Comparison of ENCODE assay signal across 8 cellular contexts in the genomic region with DNA sequence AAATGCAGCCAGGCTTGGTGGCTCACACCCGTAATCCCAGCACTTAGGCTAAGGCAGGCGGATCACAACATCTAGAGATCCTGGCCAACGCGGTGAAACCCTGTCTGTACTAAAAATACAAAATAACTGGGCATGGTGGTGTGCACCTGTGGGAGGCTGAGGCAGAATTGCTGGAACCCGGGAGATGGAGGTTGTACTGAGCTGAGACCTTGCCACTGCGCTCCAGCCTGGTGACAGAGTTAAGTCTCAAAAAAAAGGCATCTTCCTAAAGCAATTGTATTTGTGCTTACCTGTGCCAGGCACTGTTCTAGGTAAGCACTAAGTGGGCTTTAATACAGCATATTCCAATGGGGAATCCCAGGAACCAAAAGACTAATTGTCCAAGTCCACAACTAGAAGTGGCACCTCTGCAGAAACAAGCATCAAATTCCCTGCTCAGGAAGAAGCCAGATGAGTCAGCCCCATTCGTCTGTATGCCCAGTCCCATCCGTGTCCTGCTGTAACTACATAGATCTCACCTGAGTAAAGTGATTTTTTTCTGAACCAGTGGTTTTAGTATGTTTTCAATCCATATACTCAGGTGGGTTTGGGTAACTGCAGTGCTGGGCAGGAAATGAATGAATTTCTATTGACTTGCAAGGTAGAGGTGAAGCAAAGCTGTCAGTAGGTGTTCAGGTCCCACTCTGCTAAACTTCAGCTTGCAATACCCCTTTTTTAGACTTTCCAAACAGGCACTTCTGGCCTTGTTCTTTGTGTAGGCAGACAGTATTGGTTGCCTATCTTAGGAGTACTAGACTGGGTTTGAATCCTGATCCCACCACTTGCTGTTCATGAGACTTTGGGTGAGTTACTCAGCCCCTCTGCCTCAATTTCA. TPM values are rescaled to one million over a fixed set of nuclear protein-coding genes. Genes with fewer than 3 reads are reported as not detected.
DNase-seq lines count a peak whose midpoint lies in the region; ATAC-seq and TF ChIP-seq lines count a peak whose summit lies in the region.

No MANE protein-coding gene starts in this region.

- H3K36me3 Mint-ChIP-seq in CD14-positive monocyte: peaks cover 45 to 69% of the 10 kb centered on the region in 2 donors

- H3K27ac ChIP-seq in HUES6 (ENCODE audit: low read depth, low read length) (peak overlapping the region; percentile 96), left ventricle myocardium inferior (replicated peaks) (no peak overlapping the region)

- H3K4me3 ChIP-seq in HUES6 (ENCODE audit: low read depth, low read length) (no peak overlapping the region), fibroblast of villous mesenchyme (ENCODE audit: low read depth, low read length) (peak overlapping the region; percentile 75), left ventricle myocardium inferior (no peak overlapping the region)

- peaks cover 59% of the 10 kb centered on the region for H3K4me1 Mint-ChIP-seq in CD14-positive monocyte

- peak; percentile 12 for ATAC-seq in stimulated activated naive CD8-positive, alpha-beta T cell treated with anti-CD3 and anti-CD28 coated beads, Interleukin-15, Interleukin-2, amounts not matched to agents 100 U/mL and 50 U/mL, for 24 hours

- DNase-seq in CD14-positive monocyte (ENCODE audit: low spot score): no peak
- peak; percentile 69 for DNase-seq in activated CD4-positive, alpha-beta T cell treated with anti-CD3 and anti-CD28 coated beads for 48 hours
- DNase-seq in fibroblast of villous mesenchyme (ENCODE audit: low read depth): no peak
- DNase-seq in stimulated activated naive CD8-positive, alpha-beta T cell treated with anti-CD3 and anti-CD28 coated beads, Interleukin-15, Interleukin-2, amounts not matched to agents 100 U/mL and 50 U/mL, for 24 hours: peak; percentile 52
- DNase-seq in epidermal melanocyte (ENCODE audit: insufficient read length, low spot score): no peak
- DNase-seq in left ventricle myocardium inferior: no peak
- DNase-seq in pons (ENCODE audit: low spot score): no peak

- no peaks in the 10 kb centered on the region for H3K27me3 Mint-ChIP-seq in CD14-positive monocyte (ENCODE audit: low read depth in 3 of 3)

- H3K4me1 ChIP-seq in HUES6 (ENCODE audit: control insufficient read depth, insufficient read depth, low read length) (peaks cover 19% of the 10 kb centered on the region), left ventricle myocardium inferior (peaks cover 58% of the 10 kb centered on the region)

- H3K36me3 ChIP-seq in HUES6 (ENCODE audit: control insufficient read depth, insufficient read depth, low read length) (peaks cover 72% of the 10 kb centered on the region), left ventricle myocardium inferior (peaks cover 76% of the 10 kb centered on the region)

- H3K27me3 ChIP-seq in HUES6 (ENCODE audit: control insufficient read depth, insufficient read depth, low read length): no peaks in the 10 kb centered on the region
- no peaks in the 10 kb centered on the region for H3K27me3 ChIP-seq in left ventricle myocardium inferior (ENCODE audit: low read depth)

- TF ChIP-seq CTCF in CD14-positive monocyte (IDR thresholded peaks at IDR 0.05) (no peak), fibroblast of villous mesenchyme (IDR thresholded peaks at IDR 0.05; ENCODE audit: insufficient read depth, low read depth, low read length) (no peak), left ventricle myocardium inferior (IDR thresholded peaks at IDR 0.05; ENCODE audit: borderline replicate concordance) (no peak)

- intact Hi-C loops in CD14-positive monocyte (cut with micrococcal nuclease): loop anchor here in 1 of 2 donors (10.0 kb wide), 1 partner anchor 224 kb away; a partner anchor contains a TSS
- intact Hi-C loops in left ventricle myocardium inferior (cut with micrococcal nuclease): no loop called here

- H3K27ac Mint-ChIP-seq in CD14-positive monocyte: peak overlapping the region; percentile 16 to 88 (median 68)

- peak overlapping the region; percentile 99 for H3K9ac ChIP-seq in HUES6 (ENCODE audit: low read length)

- H3K4me3 Mint-ChIP-seq in CD14-positive monocyte: peak overlapping the region in 1 of 2 donors; percentile 54

- H3K9me3 Mint-ChIP-seq in CD14-positive monocyte: peaks cover 0 to under 1% (median 0%) of the 10 kb centered on the region in 7 donors

- H3K9me3 ChIP-seq in HUES6 (ENCODE audit: control insufficient read depth, insufficient read depth, low read depth, low read length) (no peaks in the 10 kb centered on the region), left ventricle myocardium inferior (replicated peaks) (no peaks in the 10 kb centered on the region)

RNA-seq across cellular contexts. Expression of a gene that starts 4.7 kb away (rescaled TPM):
- polyA plus RNA-seq in CD14-positive monocyte: 10 to 100 TPM in 1 of 2 donors, 1 to 10 TPM in 1; 8.7 to 10.6 TPM
- total RNA-seq in fibroblast of villous mesenchyme (28.0 and 41.9 TPM in 2 replicates), left ventricle myocardium inferior (6.3 TPM)

RNA-seq across cellular contexts. Expression of a gene that starts 42.3 kb away (rescaled TPM):
- 10 to 100 TPM; 26.7 to 28.4 TPM for polyA plus RNA-seq in CD14-positive monocyte
- total RNA-seq in fibroblast of villous mesenchyme (23.8 and 25.0 TPM in 2 replicates), left ventricle myocardium inferior (13.0 TPM)

Comparison
In these comparisons a context has a peak if more than half of its experiments do, and no peak if none do; other contexts are left out.
1. DNase-seq: peak in activated CD4-positive, alpha-beta T cell treated with anti-CD3 and anti-CD28 coated beads for 48 hours (single experiment) and stimulated activated naive CD8-positive, alpha-beta T cell treated with anti-CD3 and anti-CD28 coated beads, Interleukin-15, Interleukin-2, amounts not matched to agents 100 U/mL and 50 U/mL, for 24 hours (single experiment); none in CD14-positive monocyte (single experiment), fibroblast of villous mesenchyme (single experiment), epidermal melanocyte (single experiment), left ventricle myocardium inferior (single experiment) and pons (single experiment).